In the genomic region with DNA sequence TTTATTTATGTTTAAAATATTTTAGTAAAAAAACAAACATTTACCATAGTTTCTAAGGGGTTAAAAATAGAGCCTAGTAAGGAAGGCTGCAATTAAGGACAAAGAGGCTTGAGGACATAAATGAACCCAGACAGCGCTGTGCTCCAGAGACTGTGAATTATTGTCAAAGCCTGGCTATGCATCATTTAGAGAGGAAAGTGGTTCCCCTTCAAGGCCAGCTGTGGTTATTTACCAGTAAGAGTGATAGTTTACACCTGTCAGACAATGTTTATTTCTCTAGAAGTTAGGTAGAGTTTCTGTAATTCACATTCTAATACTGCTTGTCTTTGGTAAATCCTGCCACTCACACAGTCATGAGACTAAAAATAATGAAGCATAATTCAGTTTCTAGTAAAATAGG, we compare ENCODE assay signal across 13 cellular contexts. TPM values are rescaled to one million over a fixed set of nuclear protein-coding genes. Genes with fewer than 3 reads are reported as not detected.
DNase-seq lines count a peak whose midpoint lies in the region; ATAC-seq, FAIRE-seq and TF ChIP-seq lines count a peak whose summit lies in the region.
"Had no signal": no experiment of that assay in that cellular context is flagged by ENCODE, and none has a peak within 500 bp of the region (broad histone marks: within the 10 kb centered on the region; RNA-seq: fewer than 3 reads in every experiment).

No MANE protein-coding gene starts in this region.

- WGBS in H1 (ENCODE audit: extremely low coverage in 1 of 2, insufficient coverage in 1 of 2, insufficient read length in 1 of 2, insufficient replicate concordance in 2 of 2, low coverage in 1 of 2, low lambda C conversion rate in 2 of 2, missing lambda C conversion rate in 1 of 2), 2 experiments, result 88% methylated on average over 1 of the region's 1 CpG; no CpG with 5 or more reads in 1 of the 2 experiments

- H2AFZ ChIP-seq in H1 (ENCODE audit: low read length), result peak overlapping the region; percentile 73; the same call in 1 of the 2 replicates

- peaks cover 34% of the 10 kb centered on the region for H3K27me3 Mint-ChIP-seq in chondrocyte (ENCODE audit: low read depth)

- H3K9me3 ChIP-seq in H1 (ENCODE audit: insufficient read depth in 2 of 2, low read depth in 1 of 2, low read length in 1 of 2), result no peaks in the 10 kb centered on the region

- TF ChIP-seq RAD21 in H1 (IDR thresholded peaks at IDR 0.05 in 1 of 2, conservative IDR thresholded peaks at IDR 0.05 in 1 of 2; ENCODE audit: low read depth in 2 of 2, low read length in 2 of 2), result no peak

- H2BK20ac ChIP-seq in H1 (ENCODE audit: low read length), result no peak overlapping the region

- no peak overlapping the region for H2BK12ac ChIP-seq in H1 (ENCODE audit: low read depth, low read length)

- H2BK120ac ChIP-seq in H1 (replicated peaks; ENCODE audit: low read depth, low read length), result no peak overlapping the region

- DNase-seq in H1 (ENCODE audit: low read depth in 1 of 2, low spot score in 2 of 2) (no peak), OCI-M1 (lab: John Stamatoyannopoulos, UW) (no peak), chondrocyte (ENCODE audit: low spot score) (no peak), omental fat pad (ENCODE audit: low spot score) (no peak)
- DNase-seq: Right ventricle myocardium superior, small intestine had no signal

- no peak overlapping the region for H2BK15ac ChIP-seq in H1 (ENCODE audit: low read length)

- no peaks in the 10 kb centered on the region for H3K36me3 ChIP-seq in H1 (ENCODE audit: control insufficient read depth in 2 of 4, insufficient read depth in 4 of 4, low read length in 3 of 4)

- POLR2A ChIA-PET in H1 (lab: Charles Lee; ENCODE audit: partially characterized antibody), result no interaction called here

- H4K20me1 ChIP-seq in H1 (replicated peaks in 1 of 2; ENCODE audit: control insufficient read depth in 1 of 2, insufficient read depth in 2 of 2, low read length in 2 of 2), result no peaks in the 10 kb centered on the region

- H2BK5ac ChIP-seq in H1 (ENCODE audit: low read depth, low read length), result no peak overlapping the region

- H3K79me1 ChIP-seq in H1 (ENCODE audit: low read depth, low read length), result no peaks in the 10 kb centered on the region

- H3K23ac ChIP-seq in H1 (ENCODE audit: insufficient read length), result no peak overlapping the region

- H3K4me1 ChIP-seq in H1 (replicated peaks in 1 of 4; ENCODE audit: control insufficient read depth in 3 of 4, insufficient read depth in 4 of 4, low read length in 3 of 4), result no peaks in the 10 kb centered on the region

- no peak overlapping the region for H3K4ac ChIP-seq in H1 (replicated peaks; ENCODE audit: insufficient read length, low read depth, low read length)

- H3K18ac ChIP-seq in H1 (ENCODE audit: extremely low read depth, low read length), result no peak overlapping the region

- H3K23me2 ChIP-seq in H1 (ENCODE audit: low read depth, low read length), result no peaks in the 10 kb centered on the region

- H3K9ac ChIP-seq in H1 (replicated peaks in 1 of 4; ENCODE audit: extremely low read depth in 1 of 4, low read depth in 3 of 4, low read length in 3 of 4), result no peak overlapping the region

- H3K36me3 Mint-ChIP-seq in chondrocyte (ENCODE audit: low read depth), result no peaks in the 10 kb centered on the region

- no peak for TF ChIP-seq EP300 in H1 (IDR thresholded peaks at IDR 0.05; ENCODE audit: borderline replicate concordance in 1 of 2, low read depth in 2 of 2, low read length in 2 of 2)

- no peaks in the 10 kb centered on the region for H3K27me3 ChIP-seq in H1 (replicated peaks in 1 of 4; ENCODE audit: control insufficient read depth in 3 of 4, extremely low read depth in 1 of 4, insufficient read depth in 3 of 4, low read length in 3 of 4)

- no peak for FAIRE-seq in H1 (lab: Jason Lieb, UNC)
- FAIRE-seq: bronchial epithelial cell, G401.6 had no signal

- H4K5ac ChIP-seq in H1 (ENCODE audit: insufficient read length, low read depth, low read length), result no peak overlapping the region

- no peaks in the 10 kb centered on the region for H3K9me3 Mint-ChIP-seq in chondrocyte (ENCODE audit: low read depth)

- H3K14ac ChIP-seq in H1 (ENCODE audit: insufficient read length), result no peak overlapping the region

- H3K79me2 ChIP-seq in H1 (ENCODE audit: control insufficient read depth in 1 of 2, insufficient read depth in 2 of 2, low read length in 2 of 2), result no peaks in the 10 kb centered on the region

- no peak for TF ChIP-seq POLR2A in H1 (IDR thresholded peaks at IDR 0.05; ENCODE audit: control extremely low read depth in 1 of 2, low read depth in 2 of 2, low read length in 2 of 2)

- TF ChIP-seq CTCF in H1 (IDR thresholded peaks at IDR 0.05; ENCODE audit: control extremely low read depth in 1 of 3, insufficient read depth in 1 of 3, low read depth in 1 of 3, low read length in 3 of 3) (no peak), chondrocyte (IDR thresholded peaks at IDR 0.05) (no peak), omental fat pad (IDR thresholded peaks at IDR 0.05) (no peak)

- H3K27ac Mint-ChIP-seq in chondrocyte (ENCODE audit: unreplicated experiment), result no peak overlapping the region

- H3K4me3 ChIP-seq in H1 (ENCODE audit: extremely low read depth in 1 of 4, insufficient read depth in 2 of 4, low read depth in 3 of 4, low read length in 4 of 4), result no peak overlapping the region
- H3K4me3 ChIP-seq: lung had no signal

- H3K56ac ChIP-seq in H1 (replicated peaks; ENCODE audit: insufficient read length, low read depth, low read length), result no peak overlapping the region

- H3K4me2 ChIP-seq in H1 (ENCODE audit: insufficient read depth in 1 of 2, low read depth in 2 of 2, low read length in 2 of 2), result no peak overlapping the region

- no peaks in the 10 kb centered on the region for H3K4me1 Mint-ChIP-seq in chondrocyte (ENCODE audit: low read depth)

- no peak overlapping the region for H4K91ac ChIP-seq in H1 (replicated peaks; ENCODE audit: insufficient read length, low read length)

- ATAC-seq in GM19025 (IDR thresholded peaks at IDR 0.05; ENCODE audit: low read depth, unreplicated experiment) (peak; percentile 90), HG02588 (IDR thresholded peaks at IDR 0.05; ENCODE audit: unreplicated experiment) (peak; percentile 80), HG03520 (IDR thresholded peaks at IDR 0.05; ENCODE audit: unreplicated experiment) (peak; percentile 86), omental fat pad (ENCODE audit: low FRiP score) (no peak), SK-N-SH treated with all-trans-retinoic acid at 6 μM for 48 hours (no peak)

- H2AK5ac ChIP-seq in H1 (ENCODE audit: low read depth, low read length), result no peak overlapping the region

- H4K8ac ChIP-seq in H1 (ENCODE audit: extremely low read depth, insufficient read depth, low read length), result no peak overlapping the region

- CTCF ChIA-PET in H1 (lab: Charles Lee; ENCODE audit: partially characterized antibody), result no interaction called here

- no peak overlapping the region for H3K27ac ChIP-seq in H1 (ENCODE audit: low read depth, low read length)

- no peak overlapping the region for H3K4me3 Mint-ChIP-seq in chondrocyte (ENCODE audit: unreplicated experiment)

TF ChIP-seq in H1, 55 proteins besides CTCF, POLR2A, EP300 and RAD21 (continues in another document):
- no peak for TF ChIP-seq BACH1 (IDR thresholded peaks at IDR 0.05; ENCODE audit: low read length)
- no peak for TF ChIP-seq JUND (IDR thresholded peaks at IDR 0.05; ENCODE audit: low read length)
- TF ChIP-seq YY1 (IDR thresholded peaks at IDR 0.05; ENCODE audit: low read depth, low read length), result no peak
- no peak for TF ChIP-seq EZH2 (IDR thresholded peaks at IDR 0.05; ENCODE audit: low read depth, low read length, severe bottlenecking)
- no peak for TF ChIP-seq GABPA (IDR thresholded peaks at IDR 0.05; ENCODE audit: borderline replicate concordance, insufficient read depth, low read length)
- no peak for TF ChIP-seq TBP (IDR thresholded peaks at IDR 0.05; ENCODE audit: low read depth, low read length)
- TF ChIP-seq JUN (IDR thresholded peaks at IDR 0.05; ENCODE audit: low read depth, low read length), result no peak
- TF ChIP-seq ASH2L (IDR thresholded peaks at IDR 0.05; ENCODE audit: low read length), result no peak
- no peak for TF ChIP-seq BRCA1 (IDR thresholded peaks at IDR 0.05; ENCODE audit: low read depth, low read length)
- TF ChIP-seq SUZ12 (IDR thresholded peaks at IDR 0.05; ENCODE audit: low read length), result no peak
- no peak for TF ChIP-seq TAF7 (optimal IDR thresholded peaks at IDR 0.05; ENCODE audit: borderline replicate concordance, low read depth, low read length)
- no peak for TF ChIP-seq KDM4A (IDR thresholded peaks at IDR 0.05; ENCODE audit: low read depth, low read length, severe bottlenecking)
- TF ChIP-seq NRF1 (IDR thresholded peaks at IDR 0.05; ENCODE audit: low read depth, low read length), result no peak

TF ChIP-seq in SK-N-SH treated with all-trans-retinoic acid at 6 μM for 48 hours, 23 proteins besides CTCF, POLR2A, EP300 and RAD21 (continues in another document):
- TF ChIP-seq ZNF70 (CRISPR knock-in tag; IDR thresholded peaks at IDR 0.05), result no peak
- no peak for TF ChIP-seq PPARA (CRISPR knock-in tag; IDR thresholded peaks at IDR 0.05; ENCODE audit: borderline replicate concordance)
- TF ChIP-seq, protein P1, sequence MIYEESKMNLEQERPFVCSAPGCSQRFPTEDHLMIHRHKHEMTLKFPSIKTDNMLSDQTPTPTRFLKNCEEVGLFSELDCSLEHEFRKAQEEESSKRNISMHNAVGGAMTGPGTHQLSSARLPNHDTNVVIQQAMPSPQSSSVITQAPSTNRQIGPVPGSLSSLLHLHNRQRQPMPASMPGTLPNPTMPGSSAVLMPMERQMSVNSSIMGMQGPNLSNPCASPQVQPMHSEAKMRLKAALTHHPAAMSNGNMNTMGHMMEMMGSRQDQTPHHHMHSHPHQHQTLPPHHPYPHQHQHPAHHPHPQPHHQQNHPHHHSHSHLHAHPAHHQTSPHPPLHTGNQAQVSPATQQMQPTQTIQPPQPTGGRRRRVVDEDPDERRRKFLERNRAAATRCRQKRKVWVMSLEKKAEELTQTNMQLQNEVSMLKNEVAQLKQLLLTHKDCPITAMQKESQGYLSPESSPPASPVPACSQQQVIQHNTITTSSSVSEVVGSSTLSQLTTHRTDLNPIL (CRISPR knock-in tag; IDR thresholded peaks at IDR 0.05; ENCODE audit: low read depth), result no peak
- no peak for TF ChIP-seq OSR1 (CRISPR knock-in tag; IDR thresholded peaks at IDR 0.05)
- TF ChIP-seq ZNF565 (CRISPR knock-in tag; conservative IDR thresholded peaks at IDR 0.05; ENCODE audit: low read depth), result no peak
- no peak for TF ChIP-seq ZFP3 (CRISPR knock-in tag; IDR thresholded peaks at IDR 0.05)
- no peak for TF ChIP-seq BACH2 (CRISPR knock-in tag; IDR thresholded peaks at IDR 0.05; ENCODE audit: borderline replicate concordance)

RNA-seq across cellular contexts. Expression of a gene that starts 32.4 kb away (rescaled TPM):
- 43.0 and 43.8 TPM in 2 replicates for total RNA-seq in H1 (2021; fragmentation: NEBNext Ultra II Directional; extraction: Animal tissue kit (Norgen Biotek cat#: 25700))
- 55.9 and 87.4 TPM in 2 replicates for polyA plus RNA-seq in H1 (2011; rRNA removed)
- polyA plus RNA-seq in H1 (2011; cell fraction: cytosol; rRNA removed), result 49.4 TPM
- polyA plus RNA-seq in H1 (2011; cell fraction: nucleus; rRNA removed), result 50.2 TPM
- 31.2 to 40.4 TPM (median 35.4 TPM) in 4 replicates for polyA plus RNA-seq in H1 (2012, experiment 1 of 2)
- polyA plus RNA-seq in H1 (2012, experiment 2 of 2), result 4.1 TPM
- 30.1 TPM for polyA plus RNA-seq in H1 (2013, experiment 1 of 2)
- polyA plus RNA-seq in H1 (2013, experiment 2 of 2), result 31.3 TPM
- 145 and 174 TPM in 2 replicates for polyA minus RNA-seq in H1 (2011; rRNA and poly(A)+ RNA removed)
- polyA minus RNA-seq in H1 (2011; cell fraction: cytosol; rRNA and poly(A)+ RNA removed), result 40.0 TPM
- 69.7 TPM for polyA minus RNA-seq in H1 (2011; cell fraction: nucleus; rRNA and poly(A)+ RNA removed)
- total RNA-seq in chondrocyte (16.9 to 28.0 TPM (median 17.7 TPM) in 3 replicates), omental fat pad (10 to 100 TPM; 18.4 to 48.1 (median 33.8) TPM)

Comparison
In these comparisons a context has a peak if more than half of its experiments do, and no peak if none do; other contexts are left out.
1. ATAC-seq: peak in GM19025 (single experiment), HG02588 (single experiment) and HG03520 (single experiment); none in omental fat pad (single experiment) and SK-N-SH treated with all-trans-retinoic acid at 6 μM for 48 hours (single experiment).